In the genomic region with DNA sequence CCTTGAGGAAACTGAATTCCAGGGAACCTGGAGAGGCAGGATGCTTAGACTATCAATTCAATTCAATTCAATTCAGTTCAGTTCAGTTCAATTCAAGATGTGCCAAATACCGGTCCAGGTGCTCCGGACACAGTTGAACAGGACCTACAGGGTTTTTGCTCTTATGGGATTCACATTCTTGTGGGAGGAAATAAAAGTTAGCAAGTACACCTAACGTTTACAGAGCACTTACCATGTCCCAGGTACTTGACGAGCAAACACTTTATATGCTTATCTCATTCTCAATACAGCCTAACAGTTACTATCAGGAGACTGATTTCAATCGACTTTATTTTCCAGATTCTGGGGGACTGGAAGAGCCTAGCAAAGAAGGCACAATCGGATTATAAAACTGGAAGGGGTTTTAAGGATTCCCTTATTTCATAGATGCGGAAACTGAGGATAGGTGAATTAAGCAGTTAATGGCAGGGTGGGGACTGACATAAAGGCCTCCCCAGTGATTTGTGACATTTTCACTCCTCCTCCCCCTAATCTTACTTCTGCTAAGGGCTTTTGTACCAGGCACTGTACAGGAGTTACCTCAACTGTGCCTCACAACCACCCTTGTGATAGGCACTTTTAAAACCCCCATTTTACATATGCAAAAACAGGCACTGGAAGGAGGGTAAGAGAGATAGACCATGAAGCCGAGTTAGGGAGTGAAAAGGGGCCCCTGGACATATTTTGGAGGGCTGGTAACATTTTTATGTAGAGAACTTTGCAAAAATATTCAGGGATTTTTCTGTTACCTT, we compare ENCODE assay signal across 8 cellular contexts. TPM values are rescaled to one million over a fixed set of nuclear protein-coding genes. Genes with fewer than 3 reads are reported as not detected.
DNase-seq lines count a peak whose midpoint lies in the region; ATAC-seq and TF ChIP-seq lines count a peak whose summit lies in the region.

No MANE protein-coding gene starts in this region.

- intact Hi-C loops in Panc1 (cut with micrococcal nuclease; ENCODE audit: unreplicated experiment) (no loop called here), esophagus squamous epithelium (cut with DNase I) (no loop called here)

- DNase-seq in NCI-H146 (lab: John Stamatoyannopoulos, UW), result peak; percentile 42
- DNase-seq in NCI-H146 treated with DMSO at 0.1 percent for 48 hours (lab: John Stamatoyannopoulos, UW; ENCODE audit: unreplicated experiment), result no peak
- peak; percentile 15 for DNase-seq in Panc1 (ENCODE audit: low read depth, low spot score)
- DNase-seq in esophagus squamous epithelium (lab: John Stamatoyannopoulos, UW), result no peak
- DNase-seq in pons (ENCODE audit: low spot score), result no peak
- DNase-seq in OCI-M2 (lab: John Stamatoyannopoulos, UW; ENCODE audit: unreplicated experiment), result no peak

- H3K36me3 ChIP-seq in Panc1 (ENCODE audit: control insufficient read depth, insufficient read depth, low read length) (peaks cover under 1% of the 10 kb centered on the region; the same call in 1 of the 2 replicates), esophagus squamous epithelium (no peaks in the 10 kb centered on the region), skeletal muscle satellite cell (ENCODE audit: insufficient read depth, low read length) (no peaks in the 10 kb centered on the region)

- H3K9ac ChIP-seq in skeletal muscle satellite cell (ENCODE audit: low read depth, low read length), result no peak overlapping the region

- H3K9me3 ChIP-seq in Panc1 (ENCODE audit: control insufficient read depth, insufficient read depth, low read depth, low read length), result no peaks in the 10 kb centered on the region
- no peaks in the 10 kb centered on the region for H3K9me3 ChIP-seq in esophagus squamous epithelium
- H3K9me3 ChIP-seq in skeletal muscle satellite cell (replicated peaks; ENCODE audit: low read length), result no peaks in the 10 kb centered on the region

- peak overlapping the region; percentile 99 for H3K4me2 ChIP-seq in skeletal muscle satellite cell (ENCODE audit: low read length)

- WGBS in esophagus squamous epithelium, 2 donors, result 51 to 62% methylated on average over 8 of the region's 8 CpGs

- H3K4me3 ChIP-seq in Panc1 (ENCODE audit: low read depth in 2 of 2, low read length in 2 of 2) (peak overlapping the region; percentile 85 to 88), esophagus squamous epithelium (peak overlapping the region in 3 of 4 donors; percentile 67 to 91 (median 91)), skeletal muscle satellite cell (ENCODE audit: low read length) (peak overlapping the region; percentile 91)

- H3K27ac ChIP-seq in Panc1 (ENCODE audit: low read length), result peak overlapping the region; percentile 91
- H3K27ac ChIP-seq in esophagus squamous epithelium, result peak overlapping the region; percentile 87 to 94 (median 92)

- H3K27me3 ChIP-seq in Panc1 (ENCODE audit: control insufficient read depth, insufficient read depth, low read length) (no peaks in the 10 kb centered on the region), esophagus squamous epithelium (no peaks in the 10 kb centered on the region), skeletal muscle satellite cell (ENCODE audit: control insufficient read depth, insufficient read depth, low read length) (no peaks in the 10 kb centered on the region)

- POLR2A ChIA-PET in Panc1 (lab: Charles Lee), result no interaction called here

- TF ChIP-seq POLR2A in esophagus squamous epithelium (IDR thresholded peaks at IDR 0.05), result no peak

- TF ChIP-seq CTCF in Panc1 (IDR thresholded peaks at IDR 0.05) (no peak), esophagus squamous epithelium (IDR thresholded peaks at IDR 0.05) (no peak)

- no TSS peak for BruUV-seq in Panc1 (replicated peaks; lab: Mats Ljungman, UMichigan)

- CTCF ChIA-PET in Panc1 (lab: Charles Lee), result no interaction called here

- ATAC-seq in Panc1, result peak; percentile 1; the same call in 1 of the 2 replicates
- no peak for ATAC-seq in GM21390 (IDR thresholded peaks at IDR 0.05; ENCODE audit: unreplicated experiment)

- H3K4me1 ChIP-seq in Panc1 (ENCODE audit: control insufficient read depth, insufficient read depth, low read length) (peaks cover 29% of the 10 kb centered on the region), esophagus squamous epithelium (peaks cover 11 to 71% (median 22%) of the 10 kb centered on the region in 3 donors), skeletal muscle satellite cell (ENCODE audit: control insufficient read depth, insufficient read depth, low read length) (peaks cover 23% of the 10 kb centered on the region)

- in situ Hi-C loops in Panc1 (cut with HindIII; ENCODE audit: low pct_unique_long_range_greater_than_20kb, low sequenced_read_pairs), result no loop called here

RNA-seq across cellular contexts. Expression of a gene that starts 0.7 kb away (rescaled TPM):
- total RNA-seq in Panc1 (2021; ENCODE audit: unreplicated experiment) (135 TPM), esophagus squamous epithelium (10 to 100 TPM; 36.3 to 66.4 (median 41.2) TPM)
- 86.2 TPM for polyA plus RNA-seq in Panc1 (2012; ENCODE audit: insufficient read length)
- 36.5 and 48.7 TPM in 2 replicates for total RNA-seq in skeletal muscle satellite cell (2012; rRNA removed)

RNA-seq across cellular contexts. Expression of a gene that starts 1.2 kb away (rescaled TPM):
- 31.8 TPM for total RNA-seq in Panc1 (2021; ENCODE audit: unreplicated experiment)
- 14.3 TPM for polyA plus RNA-seq in Panc1 (2012; ENCODE audit: insufficient read length)
- 10 to 100 TPM in 1 of 4 donors, 1 to 10 TPM in 3; 6.4 to 13.7 (median 7.4) TPM for total RNA-seq in esophagus squamous epithelium
- 7.4 and 7.9 TPM in 2 replicates for total RNA-seq in skeletal muscle satellite cell (2012; rRNA removed)

RNA-seq across cellular contexts. Expression of a gene that starts 32.9 kb away (rescaled TPM):
- total RNA-seq in Panc1 (2021; ENCODE audit: unreplicated experiment) (124 TPM), esophagus squamous epithelium (10 to 100 TPM; 20.8 to 32.9 (median 23.9) TPM)
- 64.3 TPM for polyA plus RNA-seq in Panc1 (2012; ENCODE audit: insufficient read length)
- 41.5 and 43.1 TPM in 2 replicates for total RNA-seq in skeletal muscle satellite cell (2012; rRNA removed)

Comparison
In these comparisons a context has a peak if more than half of its experiments do, and no peak if none do; other contexts are left out.
1. DNase-seq: peak in NCI-H146 (single experiment) and Panc1 (single experiment); none in NCI-H146 treated with DMSO at 0.1 percent for 48 hours (single experiment), esophagus squamous epithelium (single experiment), pons (single experiment) and OCI-M2 (single experiment).
2. Peak in every context shown above with its lines, with median percentiles within 50 percentile points of each other: H3K4me3 ChIP-seq.